Comparison of ENCODE assay signal across 8 cellular contexts in genomic region chrX:48897621-48898306, GRCh38. TPM values are rescaled to one million over a fixed set of nuclear protein-coding genes. Genes with fewer than 3 reads are reported as not detected.
A peak's percentile ranks its signal among the peaks of the same experiment; 100 is the strongest.
DNase-seq lines count a peak whose midpoint lies in the region; ATAC-seq, FAIRE-seq and TF ChIP-seq lines count a peak whose summit lies in the region.

Gene PQBP1, plus strand, starts transcription at chrX:48897930. Its CDS starts 580 bp downstream, at chrX:48898510.
Gene TIMM17B, minus strand, starts transcription at chrX:48897768. Its CDS starts 19 bp downstream, at chrX:48897749.

- no peaks in the 10 kb centered on the region for H3K9me3 ChIP-seq in Loucy (ENCODE audit: insufficient read depth, low read depth, low read length)

- H3K36me3 Mint-ChIP-seq in natural killer cell treated with Interleukin-12 subunit alpha and Interleukin-12 subunit beta and Interleukin-15 and Interleukin-18, amount 100 ng/mL, for 72 hours = peaks cover 4% of the 10 kb centered on the region

- no peaks in the 10 kb centered on the region for H3F3A ChIP-seq in Loucy (ENCODE audit: low read depth)

- H3K27me3 Mint-ChIP-seq in natural killer cell treated with Interleukin-12 subunit alpha and Interleukin-12 subunit beta and Interleukin-15 and Interleukin-18, amount 100 ng/mL, for 72 hours = no peaks in the 10 kb centered on the region

- peaks cover 24% of the 10 kb centered on the region for H4K20me1 ChIP-seq in Loucy (ENCODE audit: insufficient read depth, low read length, poor library complexity, severe bottlenecking)

- H3K27me3 ChIP-seq in Loucy (ENCODE audit: insufficient read depth, low read length, poor library complexity, severe bottlenecking) = no peaks in the 10 kb centered on the region

- no peaks in the 10 kb centered on the region for H3K9me3 Mint-ChIP-seq in natural killer cell treated with Interleukin-12 subunit alpha and Interleukin-12 subunit beta and Interleukin-15 and Interleukin-18, amount 100 ng/mL, for 72 hours

- peaks cover 11 to 35% of the 10 kb centered on the region in 2 donors for H3K4me1 Mint-ChIP-seq in natural killer cell treated with Interleukin-12 subunit alpha and Interleukin-12 subunit beta and Interleukin-15 and Interleukin-18, amount 100 ng/mL, for 72 hours (ENCODE audit: low read depth in 2 of 2)

- H2AFZ ChIP-seq in Loucy (ENCODE audit: low read length) = peak within 1 kb of the TSS; percentile 87

- H3K4me3 ChIP-seq in Loucy (ENCODE audit: low read length, poor library complexity, severe bottlenecking) = peak within 1 kb of the TSS; percentile 96

- peak; percentile 93 to 95 for ATAC-seq in natural killer cell treated with Interleukin-12 subunit alpha and Interleukin-12 subunit beta and Interleukin-15 and Interleukin-18, amount 100 ng/mL, for 72 hours
- peak; percentile 94 for ATAC-seq in stimulated activated naive CD8-positive, alpha-beta T cell treated with anti-CD3 and anti-CD28 coated beads, Interleukin-15, Interleukin-2, amounts not matched to agents 100 U/mL and 50 U/mL, for 24 hours

- no peak for FAIRE-seq in H54 (lab: Jason Lieb, UNC)

- H3K79me2 ChIP-seq in Loucy (ENCODE audit: insufficient read depth, low read length) = peaks cover 39% of the 10 kb centered on the region

- TF ChIP-seq POLR2A in H54 (IDR thresholded peaks at IDR 0.05; ENCODE audit: low read depth, low read length) = peak; percentile 79
- TF ChIP-seq POLR2A in Raji (IDR thresholded peaks at IDR 0.05; ENCODE audit: insufficient read depth, low read depth, low read length) = peak; percentile 87

- H3K27ac Mint-ChIP-seq in natural killer cell treated with Interleukin-12 subunit alpha and Interleukin-12 subunit beta and Interleukin-15 and Interleukin-18, amount 100 ng/mL, for 72 hours = peak within 1 kb of the TSS; percentile 85 to 88

- peak within 1 kb of the TSS; percentile 73 for H3K4me2 ChIP-seq in Loucy (ENCODE audit: low read depth, low read length, poor library complexity, severe bottlenecking)

- DNase-seq in EL (peak; percentile 93), H54 (ENCODE audit: insufficient read length, low spot score) (peak; percentile 46), fibroblast of peridontal ligament (ENCODE audit: extremely low read depth) (peak; percentile 96)
- peak; percentile 79 for DNase-seq in activated effector memory CD4-positive, alpha-beta T cell treated with Interleukin-2 at 50 U/mL for 16 hours
- DNase-seq in natural killer cell treated with Interleukin-12 subunit alpha and Interleukin-12 subunit beta and Interleukin-15 and Interleukin-18, amount 100 ng/mL, for 72 hours (ENCODE audit: low spot score) = peak; percentile 91
- DNase-seq in stimulated activated naive CD8-positive, alpha-beta T cell treated with anti-CD3 and anti-CD28 coated beads, Interleukin-15, Interleukin-2, amounts not matched to agents 100 U/mL and 50 U/mL, for 24 hours = peak; percentile 85

- no peaks in the 10 kb centered on the region; the same call in 1 of the 2 replicates for H3K36me3 ChIP-seq in Loucy (ENCODE audit: insufficient read depth, low read length)

- TF ChIP-seq CTCF in Loucy (conservative IDR thresholded peaks at IDR 0.05; ENCODE audit: low read length) = no peak

- H3K4me3 Mint-ChIP-seq in natural killer cell treated with Interleukin-12 subunit alpha and Interleukin-12 subunit beta and Interleukin-15 and Interleukin-18, amount 100 ng/mL, for 72 hours = peak within 1 kb of the TSS; percentile 86

- no peaks in the 10 kb centered on the region for H3K9me2 ChIP-seq in Loucy (replicated peaks; ENCODE audit: low read depth, low read length)

- no peaks in the 10 kb centered on the region for H3K4me1 ChIP-seq in Loucy (ENCODE audit: insufficient read depth, low read length, poor library complexity, severe bottlenecking)

- H3K9ac ChIP-seq in Loucy (ENCODE audit: low read depth, low read length, poor library complexity, severe bottlenecking) = peak within 1 kb of the TSS; percentile 97

RNA-seq across cellular contexts. Expression of gene PQBP1, which starts in this region (rescaled TPM):
- total RNA-seq in natural killer cell treated with Interleukin-12 subunit alpha and Interleukin-12 subunit beta and Interleukin-15 and Interleukin-18, amount 100 ng/mL, for 72 hours = 10 to 100 TPM; 75.3 to 80.8 TPM

RNA-seq across cellular contexts. Expression of gene TIMM17B, which starts in this region (rescaled TPM):
- 10 to 100 TPM; 64.0 to 64.6 TPM for total RNA-seq in natural killer cell treated with Interleukin-12 subunit alpha and Interleukin-12 subunit beta and Interleukin-15 and Interleukin-18, amount 100 ng/mL, for 72 hours

Comparison
In these comparisons a context has a peak if more than half of its experiments do, and no peak if none do; other contexts are left out.
1. Peak in every context shown above with its lines: DNase-seq, ATAC-seq and H3K4me3 ChIP-seq.
2. DNase-seq: peak in every context shown above with its lines; median percentile 96 in fibroblast of peridontal ligament; 93 in EL; 91 in natural killer cell treated with Interleukin-12 subunit alpha and Interleukin-12 subunit beta and Interleukin-15 and Interleukin-18, amount 100 ng/mL, for 72 hours; 85 in stimulated activated naive CD8-positive, alpha-beta T cell treated with anti-CD3 and anti-CD28 coated beads, Interleukin-15, Interleukin-2, amounts not matched to agents 100 U/mL and 50 U/mL, for 24 hours; 79 in activated effector memory CD4-positive, alpha-beta T cell treated with Interleukin-2 at 50 U/mL for 16 hours; 46 in H54.